ENCODE assay signal across 2 cellular contexts in genomic region chr4:173879286-173879908, GRCh38.
TF ChIP-seq lines count a peak whose summit lies in the region.

No MANE protein-coding gene starts in this region.

TF ChIP-seq in HEK293, 187 proteins besides CTCF, POLR2A, EP300 and RAD21 (continued from another document):
- TF ChIP-seq, protein P1, sequence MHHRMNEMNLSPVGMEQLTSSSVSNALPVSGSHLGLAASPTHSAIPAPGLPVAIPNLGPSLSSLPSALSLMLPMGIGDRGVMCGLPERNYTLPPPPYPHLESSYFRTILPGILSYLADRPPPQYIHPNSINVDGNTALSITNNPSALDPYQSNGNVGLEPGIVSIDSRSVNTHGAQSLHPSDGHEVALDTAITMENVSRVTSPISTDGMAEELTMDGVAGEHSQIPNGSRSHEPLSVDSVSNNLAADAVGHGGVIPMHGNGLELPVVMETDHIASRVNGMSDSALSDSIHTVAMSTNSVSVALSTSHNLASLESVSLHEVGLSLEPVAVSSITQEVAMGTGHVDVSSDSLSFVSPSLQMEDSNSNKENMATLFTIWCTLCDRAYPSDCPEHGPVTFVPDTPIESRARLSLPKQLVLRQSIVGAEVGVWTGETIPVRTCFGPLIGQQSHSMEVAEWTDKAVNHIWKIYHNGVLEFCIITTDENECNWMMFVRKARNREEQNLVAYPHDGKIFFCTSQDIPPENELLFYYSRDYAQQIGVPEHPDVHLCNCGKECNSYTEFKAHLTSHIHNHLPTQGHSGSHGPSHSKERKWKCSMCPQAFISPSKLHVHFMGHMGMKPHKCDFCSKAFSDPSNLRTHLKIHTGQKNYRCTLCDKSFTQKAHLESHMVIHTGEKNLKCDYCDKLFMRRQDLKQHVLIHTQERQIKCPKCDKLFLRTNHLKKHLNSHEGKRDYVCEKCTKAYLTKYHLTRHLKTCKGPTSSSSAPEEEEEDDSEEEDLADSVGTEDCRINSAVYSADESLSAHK (tag by site-specific recombination; IDR thresholded peaks at IDR 0.05) = 0 out of 2 replicates have a peak, but pooled peaks have one; percentile 16
- TF ChIP-seq ZNF596 (tag by site-specific recombination; IDR thresholded peaks at IDR 0.05) (peak; percentile 42; the same call in 1 of the 2 replicates), ZNF843 (tag by site-specific recombination; IDR thresholded peaks at IDR 0.05) (no peak), WT1 (tag by site-specific recombination; IDR thresholded peaks at IDR 0.05) (no peak), ZNF121 (tag by site-specific recombination; IDR thresholded peaks at IDR 0.05) (no peak), ZFP37 (tag by site-specific recombination; IDR thresholded peaks at IDR 0.05) (no peak), ZNF530 (tag by site-specific recombination; IDR thresholded peaks at IDR 0.05; ENCODE audit: low read depth) (no peak), ZNF24 (tag by site-specific recombination; IDR thresholded peaks at IDR 0.05) (no peak), BCL11A (tag by site-specific recombination; IDR thresholded peaks at IDR 0.05; ENCODE audit: low read depth) (no peak), ZNF830 (tag by site-specific recombination; IDR thresholded peaks at IDR 0.05; ENCODE audit: low read depth) (no peak), ZNF155 (tag by site-specific recombination; IDR thresholded peaks at IDR 0.05) (no peak), INSM2 (tag by site-specific recombination; IDR thresholded peaks at IDR 0.05) (no peak), ZNF404 (tag by site-specific recombination; IDR thresholded peaks at IDR 0.05) (no peak)
- TF ChIP-seq, protein P2, sequence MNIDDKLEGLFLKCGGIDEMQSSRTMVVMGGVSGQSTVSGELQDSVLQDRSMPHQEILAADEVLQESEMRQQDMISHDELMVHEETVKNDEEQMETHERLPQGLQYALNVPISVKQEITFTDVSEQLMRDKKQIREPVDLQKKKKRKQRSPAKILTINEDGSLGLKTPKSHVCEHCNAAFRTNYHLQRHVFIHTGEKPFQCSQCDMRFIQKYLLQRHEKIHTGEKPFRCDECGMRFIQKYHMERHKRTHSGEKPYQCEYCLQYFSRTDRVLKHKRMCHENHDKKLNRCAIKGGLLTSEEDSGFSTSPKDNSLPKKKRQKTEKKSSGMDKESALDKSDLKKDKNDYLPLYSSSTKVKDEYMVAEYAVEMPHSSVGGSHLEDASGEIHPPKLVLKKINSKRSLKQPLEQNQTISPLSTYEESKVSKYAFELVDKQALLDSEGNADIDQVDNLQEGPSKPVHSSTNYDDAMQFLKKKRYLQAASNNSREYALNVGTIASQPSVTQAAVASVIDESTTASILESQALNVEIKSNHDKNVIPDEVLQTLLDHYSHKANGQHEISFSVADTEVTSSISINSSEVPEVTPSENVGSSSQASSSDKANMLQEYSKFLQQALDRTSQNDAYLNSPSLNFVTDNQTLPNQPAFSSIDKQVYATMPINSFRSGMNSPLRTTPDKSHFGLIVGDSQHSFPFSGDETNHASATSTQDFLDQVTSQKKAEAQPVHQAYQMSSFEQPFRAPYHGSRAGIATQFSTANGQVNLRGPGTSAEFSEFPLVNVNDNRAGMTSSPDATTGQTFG (tag by site-specific recombination; IDR thresholded peaks at IDR 0.05; ENCODE audit: borderline replicate concordance) = no peak

TF ChIP-seq in K562, 482 proteins besides CTCF, POLR2A, EP300 and RAD21 (continued from another document):
- TF ChIP-seq, protein P3, sequence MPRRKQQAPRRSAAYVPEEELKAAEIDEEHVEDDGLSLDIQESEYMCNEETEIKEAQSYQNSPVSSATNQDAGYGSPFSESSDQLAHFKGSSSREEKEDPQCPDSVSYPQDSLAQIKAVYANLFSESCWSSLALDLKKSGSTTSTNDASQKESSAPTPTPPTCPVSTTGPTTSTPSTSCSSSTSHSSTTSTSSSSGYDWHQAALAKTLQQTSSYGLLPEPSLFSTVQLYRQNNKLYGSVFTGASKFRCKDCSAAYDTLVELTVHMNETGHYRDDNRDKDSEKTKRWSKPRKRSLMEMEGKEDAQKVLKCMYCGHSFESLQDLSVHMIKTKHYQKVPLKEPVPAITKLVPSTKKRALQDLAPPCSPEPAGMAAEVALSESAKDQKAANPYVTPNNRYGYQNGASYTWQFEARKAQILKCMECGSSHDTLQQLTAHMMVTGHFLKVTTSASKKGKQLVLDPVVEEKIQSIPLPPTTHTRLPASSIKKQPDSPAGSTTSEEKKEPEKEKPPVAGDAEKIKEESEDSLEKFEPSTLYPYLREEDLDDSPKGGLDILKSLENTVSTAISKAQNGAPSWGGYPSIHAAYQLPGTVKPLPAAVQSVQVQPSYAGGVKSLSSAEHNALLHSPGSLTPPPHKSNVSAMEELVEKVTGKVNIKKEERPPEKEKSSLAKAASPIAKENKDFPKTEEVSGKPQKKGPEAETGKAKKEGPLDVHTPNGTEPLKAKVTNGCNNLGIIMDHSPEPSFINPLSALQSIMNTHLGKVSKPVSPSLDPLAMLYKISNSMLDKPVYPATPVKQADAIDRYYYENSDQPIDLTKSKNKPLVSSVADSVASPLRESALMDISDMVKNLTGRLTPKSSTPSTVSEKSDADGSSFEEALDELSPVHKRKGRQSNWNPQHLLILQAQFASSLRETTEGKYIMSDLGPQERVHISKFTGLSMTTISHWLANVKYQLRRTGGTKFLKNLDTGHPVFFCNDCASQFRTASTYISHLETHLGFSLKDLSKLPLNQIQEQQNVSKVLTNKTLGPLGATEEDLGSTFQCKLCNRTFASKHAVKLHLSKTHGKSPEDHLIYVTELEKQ (CRISPR knock-in tag; IDR thresholded peaks at IDR 0.05) = no peak
- TF ChIP-seq RFX1 (IDR thresholded peaks at IDR 0.05) (no peak), TARDBP (IDR thresholded peaks at IDR 0.05) (no peak), MAFG (tag; conservative IDR thresholded peaks at IDR 0.05) (peak; percentile 18; the same call in 1 of the 2 replicates), TAL1 (IDR thresholded peaks at IDR 0.05) (no peak), ESRRA (IDR thresholded peaks at IDR 0.05; ENCODE audit: borderline replicate concordance, low read depth) (no peak), CREB1 (IDR thresholded peaks at IDR 0.05) (no peak), CREB1 (CRISPR knock-in tag; IDR thresholded peaks at IDR 0.05) (no peak), KLF6 (CRISPR knock-in tag; IDR thresholded peaks at IDR 0.05; ENCODE audit: borderline replicate concordance) (no peak)
